7 cellular contexts compared by ENCODE assay signal in the genomic region with DNA sequence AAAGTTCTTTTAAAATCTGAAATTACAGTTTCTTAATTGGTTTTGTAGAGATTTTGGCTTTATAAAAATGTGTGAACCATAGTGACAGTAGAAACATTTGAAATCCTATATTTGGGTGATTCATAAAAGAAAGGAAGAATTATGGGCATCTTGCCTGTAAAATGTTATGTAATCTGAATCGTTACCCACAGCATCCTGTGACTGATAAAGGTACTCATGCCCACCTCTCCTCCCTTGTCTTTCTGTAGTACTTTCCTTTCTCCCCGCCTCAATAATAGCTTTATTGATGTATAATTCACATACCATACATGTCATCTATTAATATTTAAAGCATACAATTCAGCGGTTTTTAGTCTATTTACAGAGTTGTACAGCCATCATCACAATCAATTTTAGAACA. TPM values are rescaled to one million over a fixed set of nuclear protein-coding genes. Genes with fewer than 3 reads are reported as not detected.
DNase-seq lines count a peak whose midpoint lies in the region; ATAC-seq, FAIRE-seq and TF ChIP-seq lines count a peak whose summit lies in the region.
"Not testable (repeated sequence)": the region's sequence is repeated elsewhere in the genome, so short reads cannot be mapped to it uniquely, and the experiment has no call there.

No MANE protein-coding gene starts in this region.

- H4K91ac ChIP-seq in IMR-90 (ENCODE audit: insufficient read depth, low read depth, low read length), result not testable (repeated sequence)

- H2BK20ac ChIP-seq in IMR-90 (ENCODE audit: low read depth, low read length), result not testable (repeated sequence)

- peak; percentile 24 for FAIRE-seq in colon (lab: Jason Lieb, UNC)

- no CpG with 5 or more reads among the region's 3 CpGs for WGBS in IMR-90 (ENCODE audit: extremely low coverage in 2 of 2, insufficient read length in 1 of 2), 2 experiments

- DNase-seq in G401 (ENCODE audit: low spot score) (peak; percentile 29), IMR-90 (peak; percentile 21), astrocyte of the spinal cord (ENCODE audit: low read depth, low spot score) (peak; percentile 9), fibroblast of the aortic adventitia (ENCODE audit: low read depth) (peak; percentile 17)
- not testable (repeated sequence) for DNase-seq in RWPE2 (ENCODE audit: low spot score); stimulated activated effector memory CD8-positive, alpha-beta T cell treated with anti-CD3 and anti-CD28 coated beads, Interleukin-12 subunit alpha, Interleukin-12 subunit beta, amount 100 ng/mL, for 72 hours (ENCODE audit: low spot score in 2 of 2)

- dilution Hi-C loops in IMR-90 (cut with HindIII; ENCODE audit: low sequenced_read_pairs, unreplicated experiment), result not testable (repeated sequence)

- TF ChIP-seq CTCF in IMR-90 (conservative IDR thresholded peaks at IDR 0.05; ENCODE audit: low read depth, low read length); RWPE2 (IDR thresholded peaks at IDR 0.05; ENCODE audit: poor library complexity, severe bottlenecking); astrocyte of the spinal cord (IDR thresholded peaks at IDR 0.05; ENCODE audit: low read depth, low read length); fibroblast of the aortic adventitia (IDR thresholded peaks at IDR 0.05; ENCODE audit: insufficient read depth, low read length): not testable (repeated sequence)

- not testable (repeated sequence) for H3K27ac Mint-ChIP-seq in stimulated activated effector memory CD8-positive, alpha-beta T cell treated with anti-CD3 and anti-CD28 coated beads, Interleukin-12 subunit alpha, Interleukin-12 subunit beta, amount 100 ng/mL, for 72 hours

- not testable (repeated sequence) for H3K9me3 Mint-ChIP-seq in stimulated activated effector memory CD8-positive, alpha-beta T cell treated with anti-CD3 and anti-CD28 coated beads, Interleukin-12 subunit alpha, Interleukin-12 subunit beta, amount 100 ng/mL, for 72 hours

- H3K4me1 ChIP-seq in IMR-90 (ENCODE audit: control insufficient read depth, insufficient read depth, low read length); RWPE2 (ENCODE audit: insufficient read depth, poor library complexity, severe bottlenecking): not testable (repeated sequence)

- H3K79me1 ChIP-seq in IMR-90 (ENCODE audit: low read depth in 1 of 2, low read length in 2 of 2), result peaks cover 3 to 18% of the 10 kb centered on the region in 2 experiments; a peak in 3 of 4 replicates

- H3K9me3 ChIP-seq in IMR-90 (ENCODE audit: control insufficient read depth, insufficient read depth, low read length); RWPE2 (ENCODE audit: severe bottlenecking): not testable (repeated sequence)

- intact Hi-C loops in IMR-90 (cut with micrococcal nuclease), result not testable (repeated sequence)

- not testable (repeated sequence) for H3K27ac ChIP-seq in IMR-90 (ENCODE audit: insufficient read depth, low read length); RWPE2 (ENCODE audit: poor library complexity, severe bottlenecking)

- not testable (repeated sequence) for H4K20me1 ChIP-seq in IMR-90 (ENCODE audit: insufficient read depth, low read length)

- not testable (repeated sequence) for H3K4me2 ChIP-seq in IMR-90 (ENCODE audit: low read depth, low read length)

- not testable (repeated sequence) for H4K8ac ChIP-seq in IMR-90 (ENCODE audit: low read depth in 2 of 2, low read length in 2 of 2)

- not testable (repeated sequence) for H2BK15ac ChIP-seq in IMR-90 (ENCODE audit: low read depth, low read length)

- H3K9me1 ChIP-seq in IMR-90 (ENCODE audit: insufficient read depth, low read length), result not testable (repeated sequence)

- not testable (repeated sequence) for H4K5ac ChIP-seq in IMR-90 (ENCODE audit: low read depth, low read length)

- not testable (repeated sequence) for TF ChIP-seq RAD21 in IMR-90 (IDR thresholded peaks at IDR 0.05; ENCODE audit: low read length)

- H2AK5ac ChIP-seq in IMR-90 (ENCODE audit: low read depth, low read length), result not testable (repeated sequence)

- in situ Hi-C loops in G401 (cut with HindIII; ENCODE audit: low sequenced_read_pairs); IMR-90 (cut with MboI; ENCODE audit: low sequenced_read_pairs); astrocyte of the spinal cord (cut with HindIII; ENCODE audit: low sequenced_read_pairs): not testable (repeated sequence)

- H3K56ac ChIP-seq in IMR-90 (ENCODE audit: extremely low read depth, insufficient read depth, low read length), result not testable (repeated sequence)

- H3K23ac ChIP-seq in IMR-90 (ENCODE audit: low read depth, low read length), result not testable (repeated sequence)

- POLR2A ChIA-PET in IMR-90 (lab: Charles Lee; ENCODE audit: unreplicated experiment), result not testable (repeated sequence)

- not testable (repeated sequence) for H2BK120ac ChIP-seq in IMR-90 (ENCODE audit: low read depth, low read length)

- H2AK9ac ChIP-seq in IMR-90 (replicated peaks; ENCODE audit: low read depth, low read length, poor library complexity), result not testable (repeated sequence)

- not testable (repeated sequence) for H3K27me3 ChIP-seq in IMR-90 (ENCODE audit: control insufficient read depth, insufficient read depth, low read length); RWPE2 (ENCODE audit: insufficient read depth, poor library complexity, severe bottlenecking)

- not testable (repeated sequence) for TF ChIP-seq POLR2A in IMR-90 (IDR thresholded peaks at IDR 0.05; ENCODE audit: low read depth, low read length)

- not testable (repeated sequence) for H3K4me3 ChIP-seq in IMR-90 (ENCODE audit: insufficient read depth, low read depth, low read length); RWPE2 (ENCODE audit: severe bottlenecking); astrocyte of the spinal cord (ENCODE audit: low read depth, low read length); fibroblast of the aortic adventitia (ENCODE audit: low read depth, low read length)

- not testable (repeated sequence) for ATAC-seq in IMR-90 (ENCODE audit: low read depth)
- peak; percentile 71 for ATAC-seq in RWPE2 (ENCODE audit: low read depth)
- ATAC-seq in stimulated activated effector memory CD8-positive, alpha-beta T cell treated with anti-CD3 and anti-CD28 coated beads, Interleukin-12 subunit alpha, Interleukin-12 subunit beta, amount 100 ng/mL, for 72 hours, result peak; percentile 32

- not testable (repeated sequence) for H3K18ac ChIP-seq in IMR-90 (ENCODE audit: low read depth, low read length)

- not testable (repeated sequence) for H3K9ac ChIP-seq in IMR-90 (ENCODE audit: low read depth, low read length)

- BruUV-seq in IMR-90 (replicated peaks; lab: Mats Ljungman, UMichigan), result not testable (repeated sequence)

- peaks cover 62% of the 10 kb centered on the region for H3K36me3 Mint-ChIP-seq in stimulated activated effector memory CD8-positive, alpha-beta T cell treated with anti-CD3 and anti-CD28 coated beads, Interleukin-12 subunit alpha, Interleukin-12 subunit beta, amount 100 ng/mL, for 72 hours

- not testable (repeated sequence) for H3K4me1 Mint-ChIP-seq in stimulated activated effector memory CD8-positive, alpha-beta T cell treated with anti-CD3 and anti-CD28 coated beads, Interleukin-12 subunit alpha, Interleukin-12 subunit beta, amount 100 ng/mL, for 72 hours

- not testable (repeated sequence) for H2AFZ ChIP-seq in IMR-90 (replicated peaks; ENCODE audit: low read length, poor library complexity)

- CTCF ChIA-PET in IMR-90 (lab: Yijun Ruan, JAX), result not testable (repeated sequence)

- peaks cover 14% of the 10 kb centered on the region for H3K36me3 ChIP-seq in IMR-90 (ENCODE audit: control insufficient read depth, insufficient read depth, low read length)
- peaks cover 17% of the 10 kb centered on the region for H3K36me3 ChIP-seq in RWPE2 (ENCODE audit: low read depth)

- H3K4ac ChIP-seq in IMR-90 (ENCODE audit: low read depth, low read length), result not testable (repeated sequence)

- not testable (repeated sequence) for H2BK5ac ChIP-seq in IMR-90 (ENCODE audit: low read depth, low read length, poor library complexity, severe bottlenecking)

- H3K4me3 Mint-ChIP-seq in stimulated activated effector memory CD8-positive, alpha-beta T cell treated with anti-CD3 and anti-CD28 coated beads, Interleukin-12 subunit alpha, Interleukin-12 subunit beta, amount 100 ng/mL, for 72 hours, result not testable (repeated sequence)

- not testable (repeated sequence) for H3K14ac ChIP-seq in IMR-90 (replicated peaks; ENCODE audit: low read depth, low read length)

RNA-seq across cellular contexts. Expression of a gene that starts 36.4 kb away (rescaled TPM):
- 58.9 and 70.4 TPM in 2 replicates for total RNA-seq in G401 (2014; rRNA removed; shearing (Covaris generic))
- total RNA-seq in IMR-90 (2012; rRNA removed) (54.1 and 73.9 TPM in 2 replicates), fibroblast of the aortic adventitia (ENCODE audit: low replicate concordance) (106 and 299 TPM in 2 replicates)
- 60.0 and 64.6 TPM in 2 replicates for polyA plus RNA-seq in IMR-90 (2012; rRNA removed)
- polyA plus RNA-seq in IMR-90 (2012; cell fraction: cytosol; rRNA removed), result 16.7 and 44.2 TPM in 2 replicates
- polyA plus RNA-seq in IMR-90 (2012; cell fraction: nucleus; rRNA removed; ENCODE audit: low replicate concordance), result 159 and 184 TPM in 2 replicates
